In the genomic region with DNA sequence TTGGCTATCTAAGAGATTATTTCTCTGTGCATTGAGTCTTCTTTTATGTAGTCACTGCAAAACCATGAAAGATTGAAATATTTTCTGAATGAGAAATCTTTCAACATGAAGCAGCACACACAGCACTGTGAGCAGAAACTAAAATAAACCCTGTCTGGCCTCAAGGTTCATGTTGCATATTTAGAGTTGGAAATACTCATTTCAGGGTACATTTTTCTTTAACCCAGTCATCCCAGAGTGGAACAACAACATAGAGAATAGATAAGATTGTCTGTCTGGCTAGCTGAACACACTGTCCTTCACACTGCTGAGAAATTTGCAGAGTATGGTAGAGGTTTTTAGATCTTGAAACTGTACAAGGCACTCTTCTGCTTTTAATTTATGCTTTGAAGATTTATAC, we compare ENCODE assay signal across 13 cellular contexts. TPM values are rescaled to one million over a fixed set of nuclear protein-coding genes. Genes with fewer than 3 reads are reported as not detected.
DNase-seq lines count a peak whose midpoint lies in the region; ATAC-seq and TF ChIP-seq lines count a peak whose summit lies in the region.
"Had no signal": no experiment of that assay in that cellular context is flagged by ENCODE, and none has a peak within 500 bp of the region (broad histone marks: within the 10 kb centered on the region; RNA-seq: fewer than 3 reads in every experiment).

No MANE protein-coding gene starts in this region.

- H4K5ac ChIP-seq in IMR-90 (ENCODE audit: low read depth, low read length) = peak overlapping the region; percentile 78; the same call in 1 of the 2 replicates

- peaks cover 11% of the 10 kb centered on the region for H3K9me1 ChIP-seq in IMR-90 (ENCODE audit: insufficient read depth, low read length)

- no peak overlapping the region for H2AK5ac ChIP-seq in IMR-90 (ENCODE audit: low read depth, low read length)

- peak overlapping the region; percentile 98 for H2BK5ac ChIP-seq in IMR-90 (ENCODE audit: low read depth, low read length, poor library complexity, severe bottlenecking)

- peak overlapping the region; percentile 90; the same call in 1 of the 2 replicates for H3K18ac ChIP-seq in IMR-90 (ENCODE audit: low read depth, low read length)

- no peaks in the 10 kb centered on the region for H4K20me1 ChIP-seq in IMR-90 (ENCODE audit: insufficient read depth, low read length)

- peak overlapping the region; percentile 67; the same call in 1 of the 2 replicates for H3K4me2 ChIP-seq in IMR-90 (ENCODE audit: low read depth, low read length)

- H2BK20ac ChIP-seq in IMR-90 (ENCODE audit: low read depth, low read length) = no peak overlapping the region

- no peak overlapping the region for H3K4me3 ChIP-seq in IMR-90 (ENCODE audit: insufficient read depth, low read depth, low read length)
- no peak overlapping the region for H3K4me3 ChIP-seq in tibial artery
- H3K4me3 ChIP-seq: ovary had no signal

- H3K36me3 ChIP-seq in IMR-90 (ENCODE audit: control insufficient read depth, insufficient read depth, low read length) = no peaks in the 10 kb centered on the region
- no peaks in the 10 kb centered on the region for H3K36me3 ChIP-seq in tibial artery
- H3K36me3 ChIP-seq: ovary had no signal

- peak; percentile 36 for TF ChIP-seq RAD21 in IMR-90 (IDR thresholded peaks at IDR 0.05; ENCODE audit: low read length)

- BruUV-seq in IMR-90 (replicated peaks; lab: Mats Ljungman, UMichigan) = no TSS peak

- H3K9me3 ChIP-seq in IMR-90 (ENCODE audit: control insufficient read depth, insufficient read depth, low read length) (no peaks in the 10 kb centered on the region), tibial artery (no peaks in the 10 kb centered on the region)
- H3K9me3 ChIP-seq: ovary had no signal

- in situ Hi-C loops in IMR-90 (cut with MboI; ENCODE audit: low sequenced_read_pairs) = no loop called here

- H3K27ac ChIP-seq in IMR-90 (ENCODE audit: insufficient read depth, low read length) (no peak overlapping the region), tibial artery (peak overlapping the region; percentile 39 to 52)

- no peaks in the 10 kb centered on the region for H3K27me3 ChIP-seq in IMR-90 (ENCODE audit: control insufficient read depth, insufficient read depth, low read length)
- H3K27me3 ChIP-seq in tibial artery = no peaks in the 10 kb centered on the region
- H3K27me3 ChIP-seq: ovary had no signal

- CTCF ChIA-PET in IMR-90 (lab: Yijun Ruan, JAX) = interaction anchor here (1.3 kb wide), 1 partner anchor 169 kb away, joined by 3 read pairs; no protein-coding TSS in a partner anchor

- POLR2A ChIA-PET in IMR-90 (lab: Charles Lee; ENCODE audit: unreplicated experiment) = no interaction called here

- H4K91ac ChIP-seq in IMR-90 (ENCODE audit: insufficient read depth, low read depth, low read length) = no peak overlapping the region

- no peak overlapping the region for H2AFZ ChIP-seq in IMR-90 (replicated peaks; ENCODE audit: low read length, poor library complexity)

- DNase-seq in IMR-90 = peak; percentile 97
- DNase-seq in dedifferentiated amniotic fluid mesenchymal stem cell (ENCODE audit: extremely low spot score) = peak; percentile 91
- peak; percentile 94 for DNase-seq in kidney glomerular epithelial cell (lab: John Stamatoyannopoulos, UW)
- no peak for DNase-seq in tibial artery
- DNase-seq in NCI-H1694 (lab: John Stamatoyannopoulos, UW) = no peak
- DNase-seq in retina = no peak
- DNase-seq in NOMO-1 (lab: John Stamatoyannopoulos, UW; ENCODE audit: unreplicated experiment in 2 of 2) = no peak
- DNase-seq: activated CD8-positive, alpha-beta memory T cell treated with anti-CD3 and anti-CD28 coated beads, Interleukin-2, amount 10 ng/mL, durations not matched to agents 7 days and 5 days; GDM1; H7; NCI-H69; ovary; T-cell had no signal

- peak; percentile 35; the same call in 1 of the 2 replicates for TF ChIP-seq POLR2A in IMR-90 (IDR thresholded peaks at IDR 0.05; ENCODE audit: low read depth, low read length)

- H3K23ac ChIP-seq in IMR-90 (ENCODE audit: low read depth, low read length) = no peak overlapping the region

- H3K9ac ChIP-seq in IMR-90 (ENCODE audit: low read depth, low read length) = no peak overlapping the region

- H2BK120ac ChIP-seq in IMR-90 (ENCODE audit: low read depth, low read length) = no peak overlapping the region

- H3K4ac ChIP-seq in IMR-90 (ENCODE audit: low read depth, low read length) = no peak overlapping the region

- intact Hi-C loops in IMR-90 (cut with micrococcal nuclease) = loop anchor here (1.0 to 5.0 kb wide), 5 partner anchors 24 to 240 kb away; partner anchors contain the start of gene FN1
- intact Hi-C loops in tibial artery (cut with DNase I; ENCODE audit: low total_unique reads) = no loop called here

- H3K56ac ChIP-seq in IMR-90 (ENCODE audit: extremely low read depth, insufficient read depth, low read length) = no peak overlapping the region

- H3K14ac ChIP-seq in IMR-90 (replicated peaks; ENCODE audit: low read depth, low read length) = no peak overlapping the region

- dilution Hi-C loops in IMR-90 (cut with HindIII; ENCODE audit: low sequenced_read_pairs, unreplicated experiment) = no loop called here

- ATAC-seq in IMR-90 (ENCODE audit: low read depth) = peak; percentile 94
- ATAC-seq: activated CD8-positive, alpha-beta memory T cell treated with anti-CD3 and anti-CD28 coated beads, Interleukin-2, amount 10 ng/mL, durations not matched to agents 7 days and 5 days; T-cell had no signal

- TF ChIP-seq CTCF in IMR-90 (conservative IDR thresholded peaks at IDR 0.05; ENCODE audit: low read depth, low read length) = no peak
- no peak for TF ChIP-seq CTCF in tibial artery (IDR thresholded peaks at IDR 0.05)

- 0 out of 4 replicates have a peak, but pooled peaks cover 0 to 4% of the 10 kb centered on the region in 2 experiments for H3K79me1 ChIP-seq in IMR-90 (ENCODE audit: low read depth in 1 of 2, low read length in 2 of 2)

- no peak overlapping the region for H2AK9ac ChIP-seq in IMR-90 (replicated peaks; ENCODE audit: low read depth, low read length, poor library complexity)

- H4K8ac ChIP-seq in IMR-90 (ENCODE audit: low read depth in 2 of 2, low read length in 2 of 2) = no peak overlapping the region; a peak in 1 of 4 replicates

- H3K4me1 ChIP-seq in IMR-90 (ENCODE audit: control insufficient read depth, insufficient read depth, low read length) = peaks cover 12% of the 10 kb centered on the region
- peaks cover 0 to 41% (median 14%) of the 10 kb centered on the region in 4 donors for H3K4me1 ChIP-seq in tibial artery

- H2BK15ac ChIP-seq in IMR-90 (ENCODE audit: low read depth, low read length) = no peak overlapping the region

TF ChIP-seq in IMR-90, 13 proteins besides CTCF, POLR2A, EP300 and RAD21:
- peak; percentile 54; the same call in 1 of the 2 replicates for TF ChIP-seq MAFK (IDR thresholded peaks at IDR 0.05; ENCODE audit: low read depth, low read length)
- peak; percentile 23; the same call in 1 of the 2 replicates for TF ChIP-seq SMC3 (IDR thresholded peaks at IDR 0.05; ENCODE audit: low read depth, low read length)
- no peak for TF ChIP-seq ELK1 (IDR thresholded peaks at IDR 0.05; ENCODE audit: borderline replicate concordance, low read depth, low read length)
- peak; percentile 69 for TF ChIP-seq BHLHE40 (IDR thresholded peaks at IDR 0.05; ENCODE audit: low read depth, low read length)
- TF ChIP-seq, protein P1, sequence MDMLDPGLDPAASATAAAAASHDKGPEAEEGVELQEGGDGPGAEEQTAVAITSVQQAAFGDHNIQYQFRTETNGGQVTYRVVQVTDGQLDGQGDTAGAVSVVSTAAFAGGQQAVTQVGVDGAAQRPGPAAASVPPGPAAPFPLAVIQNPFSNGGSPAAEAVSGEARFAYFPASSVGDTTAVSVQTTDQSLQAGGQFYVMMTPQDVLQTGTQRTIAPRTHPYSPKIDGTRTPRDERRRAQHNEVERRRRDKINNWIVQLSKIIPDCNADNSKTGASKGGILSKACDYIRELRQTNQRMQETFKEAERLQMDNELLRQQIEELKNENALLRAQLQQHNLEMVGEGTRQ (IDR thresholded peaks at IDR 0.05; ENCODE audit: low read depth, low read length) = no peak
- TF ChIP-seq FOS (IDR thresholded peaks at IDR 0.05; ENCODE audit: low read depth, low read length) = peak; percentile 91
- peak; percentile 35; the same call in 1 of the 2 replicates for TF ChIP-seq NFE2L2 (IDR thresholded peaks at IDR 0.05; ENCODE audit: low read depth, low read length)
- no peak for TF ChIP-seq MAZ (IDR thresholded peaks at IDR 0.05; ENCODE audit: borderline replicate concordance, low read depth, low read length)
- TF ChIP-seq CHD1 (IDR thresholded peaks at IDR 0.05; ENCODE audit: low read depth, low read length) = no peak
- TF ChIP-seq CEBPB (IDR thresholded peaks at IDR 0.05; ENCODE audit: low read depth, low read length) = peak; percentile 73
- TF ChIP-seq RCOR1 (IDR thresholded peaks at IDR 0.05; ENCODE audit: insufficient replicate concordance, low read length) = peak; percentile 35
TF ChIP-seq in IMR-90: peak in this region for 7.

RNA-seq across cellular contexts. Expression of gene FN1, which starts 24.8 kb away (rescaled TPM):
- total RNA-seq in IMR-90 (2012; rRNA removed) = 7,693 and 8,243 TPM in 2 replicates
- polyA plus RNA-seq in IMR-90 (2012; rRNA removed) = 11,046 and 13,004 TPM in 2 replicates
- polyA plus RNA-seq in IMR-90 (2012; cell fraction: cytosol; rRNA removed) = 4,918 and 6,925 TPM in 2 replicates
- polyA plus RNA-seq in IMR-90 (2012; cell fraction: nucleus; rRNA removed; ENCODE audit: low replicate concordance) = 23,704 and 31,508 TPM in 2 replicates

Comparison
In these comparisons a context has a peak if more than half of its experiments do, and no peak if none do; other contexts are left out.
1. DNase-seq: peak in IMR-90 (single experiment), dedifferentiated amniotic fluid mesenchymal stem cell (single experiment) and kidney glomerular epithelial cell (single experiment); none in tibial artery (0 of 2), NCI-H1694 (single experiment), retina (single experiment) and NOMO-1 (0 of 2).